ENCODE assay signal across 15 cellular contexts in the genomic region with DNA sequence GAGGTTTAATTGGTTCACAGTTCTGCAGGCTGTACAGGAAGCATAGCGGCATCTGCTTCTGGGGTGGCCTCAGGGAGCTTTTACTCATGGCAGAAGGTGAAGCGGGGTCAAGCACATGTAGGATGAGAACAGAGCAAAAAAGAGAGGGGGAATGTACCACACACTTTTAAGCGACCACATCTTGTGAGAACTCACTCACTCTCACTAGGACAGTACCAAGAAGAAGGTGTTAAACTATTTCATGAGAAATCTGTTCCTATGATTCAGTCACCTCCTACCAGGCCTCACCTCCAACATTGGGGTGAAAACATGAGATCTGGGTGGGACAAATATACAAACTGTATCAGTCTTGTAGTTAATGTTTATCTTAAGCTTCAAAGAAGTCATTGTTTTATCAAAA.
"Had no signal": no experiment of that assay in that cellular context is flagged by ENCODE, and none has a peak within 500 bp of the region (broad histone marks: within the 10 kb centered on the region; RNA-seq: fewer than 3 reads in every experiment).

No MANE protein-coding gene starts in this region.

- H3K36me3 ChIP-seq: heart left ventricle, ovary, right atrium auricular region, sigmoid colon had no signal

- H3K9me3 Mint-ChIP-seq: mesothelial cell of epicardium; neural crest cell; stimulated activated naive B cell treated with anti-CD40 and anti-IgM and Interleukin-4, amounts not matched to agents 10 μg/mL and 1 μg/mL and 100 μg/mL, for 72 hours had no signal

- H3K4me3 Mint-ChIP-seq: mesothelial cell of epicardium; neural crest cell; stimulated activated naive B cell treated with anti-CD40 and anti-IgM and Interleukin-4, amounts not matched to agents 10 μg/mL and 1 μg/mL and 100 μg/mL, for 72 hours had no signal

- H3K4me3 ChIP-seq: heart left ventricle, ovary, right atrium auricular region, sigmoid colon, skin epidermis had no signal

- H3K9me3 ChIP-seq: heart left ventricle, ovary, right atrium auricular region, sigmoid colon had no signal

- H3K27ac ChIP-seq: heart left ventricle, ovary, right atrium auricular region, sigmoid colon, skin epidermis had no signal

- H3K27me3 ChIP-seq: heart left ventricle, ovary, right atrium auricular region, sigmoid colon had no signal

- H3K4me1 Mint-ChIP-seq: stimulated activated naive B cell treated with anti-CD40 and anti-IgM and Interleukin-4, amounts not matched to agents 10 μg/mL and 1 μg/mL and 100 μg/mL, for 72 hours had no signal

- H3K27me3 Mint-ChIP-seq: stimulated activated naive B cell treated with anti-CD40 and anti-IgM and Interleukin-4, amounts not matched to agents 10 μg/mL and 1 μg/mL and 100 μg/mL, for 72 hours had no signal

- ATAC-seq: esophagus mucosa; heart left ventricle; left lobe of liver; stimulated activated naive B cell treated with anti-CD40 and anti-IgM and Interleukin-4, amounts not matched to agents 10 μg/mL and 1 μg/mL and 100 μg/mL, for 72 hours had no signal

- H3K36me3 Mint-ChIP-seq: mesothelial cell of epicardium; natural killer cell; stimulated activated naive B cell treated with anti-CD40 and anti-IgM and Interleukin-4, amounts not matched to agents 10 μg/mL and 1 μg/mL and 100 μg/mL, for 72 hours had no signal

- H3K4me1 ChIP-seq: right atrium auricular region had no signal

- H3K27ac Mint-ChIP-seq: mesothelial cell of epicardium; natural killer cell; stimulated activated naive B cell treated with anti-CD40 and anti-IgM and Interleukin-4, amounts not matched to agents 10 μg/mL and 1 μg/mL and 100 μg/mL, for 72 hours had no signal

- DNase-seq: effector memory CD4-positive, alpha-beta T cell; heart left ventricle; hippocampal formation; natural killer cell; ovary; sigmoid colon; stimulated activated CD4-positive, alpha-beta T cell treated with anti-CD3 and anti-CD28 coated beads, Interleukin-2, amount 100 ng/mL, for 24 hours; stimulated activated naive B cell treated with anti-CD40 and anti-IgM and Interleukin-4, amounts not matched to agents 10 μg/mL and 1 μg/mL and 100 μg/mL, for 72 hours; trophoblast cell had no signal
